ENCODE assay signal across 9 cellular contexts in genomic region chr21:41926068-41926806, GRCh38. TPM values are rescaled to one million over a fixed set of nuclear protein-coding genes. Genes with fewer than 3 reads are reported as not detected.
A peak's percentile ranks its signal among the peaks of the same experiment; 100 is the strongest.
DNase-seq lines count a peak whose midpoint lies in the region; ATAC-seq and TF ChIP-seq lines count a peak whose summit lies in the region.
"Had no signal": no experiment of that assay in that cellular context is flagged by ENCODE, and none has a peak within 500 bp of the region (broad histone marks: within the 10 kb centered on the region; RNA-seq: fewer than 3 reads in every experiment).

No MANE protein-coding gene starts in this region.

- H3K36me3 Mint-ChIP-seq in activated CD4-positive, alpha-beta T cell treated with anti-CD3 and anti-CD28 coated beads, Interleukin-2, amount 10 ng/mL, durations not matched to agents 24 days and 14 days (ENCODE audit: low read depth) = peaks cover 2% of the 10 kb centered on the region
- no peaks in the 10 kb centered on the region for H3K36me3 Mint-ChIP-seq in endodermal cell (ENCODE audit: low read depth)

- peaks cover 53% of the 10 kb centered on the region for H3K4me1 Mint-ChIP-seq in activated CD4-positive, alpha-beta T cell treated with anti-CD3 and anti-CD28 coated beads, Interleukin-2, amount 10 ng/mL, durations not matched to agents 24 days and 14 days
- H3K4me1 Mint-ChIP-seq in endodermal cell = peaks cover 26% of the 10 kb centered on the region

- H3K27me3 ChIP-seq in HUES64 (ENCODE audit: insufficient read depth, low read length) = no peaks in the 10 kb centered on the region
- no peaks in the 10 kb centered on the region for H3K27me3 ChIP-seq in endodermal cell (ENCODE audit: control insufficient read depth, insufficient read depth, low read length, poor library complexity, severe bottlenecking)
- no peaks in the 10 kb centered on the region for H3K27me3 ChIP-seq in mucosa of rectum (ENCODE audit: control insufficient read depth in 2 of 2, insufficient read depth in 2 of 2, low read length in 2 of 2)

- H3K27me3 Mint-ChIP-seq in activated CD4-positive, alpha-beta T cell treated with anti-CD3 and anti-CD28 coated beads, Interleukin-2, amount 10 ng/mL, durations not matched to agents 24 days and 14 days = no peaks in the 10 kb centered on the region
- H3K27me3 Mint-ChIP-seq in endodermal cell (ENCODE audit: insufficient read depth) = no peaks in the 10 kb centered on the region

- H3K27ac Mint-ChIP-seq in activated CD4-positive, alpha-beta T cell treated with anti-CD3 and anti-CD28 coated beads, Interleukin-2, amount 10 ng/mL, durations not matched to agents 24 days and 14 days = peak overlapping the region; percentile 96
- peak overlapping the region; percentile 91 for H3K27ac Mint-ChIP-seq in endodermal cell

- no peak for ATAC-seq in HG03469 (IDR thresholded peaks at IDR 0.05; ENCODE audit: unreplicated experiment)
- ATAC-seq: HCT116 had no signal

- H3K9ac ChIP-seq in HUES64 (ENCODE audit: low read depth, low read length) (peak overlapping the region; percentile 46), endodermal cell (ENCODE audit: extremely low read depth, low read length, poor library complexity, severe bottlenecking) (no peak overlapping the region), mucosa of rectum (ENCODE audit: low read depth in 1 of 2, low read length in 2 of 2) (peak overlapping the region; percentile 83)

- no peaks in the 10 kb centered on the region for H3K36me3 ChIP-seq in HUES64 (ENCODE audit: insufficient read depth, low read length)
- no peaks in the 10 kb centered on the region for H3K36me3 ChIP-seq in endodermal cell (ENCODE audit: control insufficient read depth, insufficient read depth, low read length)
- H3K36me3 ChIP-seq in mucosa of rectum (ENCODE audit: control insufficient read depth in 2 of 2, insufficient read depth in 2 of 2, low read length in 2 of 2) = no peaks in the 10 kb centered on the region
- no peaks in the 10 kb centered on the region for H3K36me3 ChIP-seq in urinary bladder (ENCODE audit: insufficient read depth)

- no peaks in the 10 kb centered on the region for H3K9me3 ChIP-seq in HUES64 (ENCODE audit: insufficient read depth, low read depth, low read length)
- no peaks in the 10 kb centered on the region for H3K9me3 ChIP-seq in endodermal cell (ENCODE audit: control insufficient read depth, low read length)
- H3K9me3 ChIP-seq in mucosa of rectum (ENCODE audit: control insufficient read depth in 2 of 2, low read length in 2 of 2) = no peaks in the 10 kb centered on the region

- DNase-seq in AG08395 (ENCODE audit: low spot score) (peak; percentile 74), endodermal cell (peak; percentile 68)
- DNase-seq in activated CD4-positive, alpha-beta T cell treated with anti-CD3 and anti-CD28 coated beads, Interleukin-2, amount 10 ng/mL, durations not matched to agents 24 days and 14 days = peak; percentile 84

- in situ Hi-C loops in GM18951 (cut with MboI; ENCODE audit: low sequenced_read_pairs, unreplicated experiment) = no loop called here

- WGBS in HUES64 = 46% methylated on average over 12 of the region's 12 CpGs
- 58 to 64% methylated on average over 7 to 12 of the region's 12 CpGs for WGBS in endodermal cell (ENCODE audit: insufficient coverage in 1 of 2, insufficient read length in 1 of 2), 2 experiments
- WGBS in urinary bladder = 46% methylated on average over 12 of the region's 12 CpGs

- peak; percentile 43 for TF ChIP-seq POLR2A in GM18951 (IDR thresholded peaks at IDR 0.05; ENCODE audit: extremely low read depth, insufficient read depth, insufficient read length)

- no peak for TF ChIP-seq CTCF in endodermal cell (conservative IDR thresholded peaks at IDR 0.05)

- peak overlapping the region; percentile 90 for H3K4me3 Mint-ChIP-seq in activated CD4-positive, alpha-beta T cell treated with anti-CD3 and anti-CD28 coated beads, Interleukin-2, amount 10 ng/mL, durations not matched to agents 24 days and 14 days
- H3K4me3 Mint-ChIP-seq in endodermal cell = peak overlapping the region; percentile 9

- intact Hi-C loops in activated CD4-positive, alpha-beta T cell treated with anti-CD3 and anti-CD28 coated beads, Interleukin-2, amount 10 ng/mL, durations not matched to agents 24 days and 14 days (cut with micrococcal nuclease) = loop anchor here (2.0 kb wide), 3 partner anchors 27 to 77 kb away; partner anchors contain the start of gene PRDM15

- H3K27ac ChIP-seq in HUES64 (ENCODE audit: low read depth, low read length) = peak overlapping the region; percentile 66; the same call in 1 of the 2 replicates
- no peak overlapping the region for H3K27ac ChIP-seq in endodermal cell (ENCODE audit: low read depth, low read length)
- peak overlapping the region; percentile 91 to 92 for H3K27ac ChIP-seq in mucosa of rectum (ENCODE audit: low read depth in 2 of 2, low read length in 2 of 2)
- H3K27ac ChIP-seq in urinary bladder (ENCODE audit: low read depth) = peak overlapping the region; percentile 89

- H3K4me1 ChIP-seq in HUES64 (ENCODE audit: insufficient read depth, low read length) = peaks cover 21% of the 10 kb centered on the region
- peaks cover 14% of the 10 kb centered on the region for H3K4me1 ChIP-seq in endodermal cell (ENCODE audit: control insufficient read depth, insufficient read depth, low read length)
- peaks cover 12 to 18% of the 10 kb centered on the region in 2 donors for H3K4me1 ChIP-seq in mucosa of rectum (ENCODE audit: control insufficient read depth in 2 of 2, insufficient read depth in 2 of 2, low read length in 2 of 2)
- no peaks in the 10 kb centered on the region for H3K4me1 ChIP-seq in urinary bladder (ENCODE audit: insufficient read depth)

- no peaks in the 10 kb centered on the region for H3K9me3 Mint-ChIP-seq in activated CD4-positive, alpha-beta T cell treated with anti-CD3 and anti-CD28 coated beads, Interleukin-2, amount 10 ng/mL, durations not matched to agents 24 days and 14 days
- H3K9me3 Mint-ChIP-seq in endodermal cell = no peaks in the 10 kb centered on the region

- H3K4me3 ChIP-seq in HUES64 (ENCODE audit: low read length) = no peak overlapping the region
- H3K4me3 ChIP-seq in endodermal cell (ENCODE audit: low read length) = peak overlapping the region; percentile 24
- H3K4me3 ChIP-seq in mucosa of rectum (ENCODE audit: low read length in 2 of 2) = peak overlapping the region; percentile 83 to 85
- H3K4me3 ChIP-seq in urinary bladder (ENCODE audit: low read depth, low read length) = peak overlapping the region; percentile 42

RNA-seq across cellular contexts. Expression of gene C2CD2, which starts 27.6 kb away (rescaled TPM):
- polyA plus RNA-seq in HUES64 (2013, experiment 1 of 2) = 6.9 TPM
- 8.1 TPM for polyA plus RNA-seq in HUES64 (2013, experiment 2 of 2)
- 9.3 and 10.6 TPM in 2 replicates for total RNA-seq in activated CD4-positive, alpha-beta T cell treated with anti-CD3 and anti-CD28 coated beads, Interleukin-2, amount 10 ng/mL, durations not matched to agents 24 days and 14 days
- total RNA-seq in endodermal cell = 10 to 100 TPM; 26.3 to 28.7 TPM
- polyA plus RNA-seq in endodermal cell (2013, experiment 1 of 2) = 8.9 TPM
- 7.2 TPM for polyA plus RNA-seq in endodermal cell (2013, experiment 2 of 2)
- 24.3 TPM for total RNA-seq in urinary bladder
- polyA plus RNA-seq in urinary bladder = 13.0 TPM

RNA-seq across cellular contexts. Expression of gene PRDM15, which starts 47.1 kb away (rescaled TPM):
- polyA plus RNA-seq in HUES64 (2013, experiment 1 of 2) = 6.0 TPM
- polyA plus RNA-seq in HUES64 (2013, experiment 2 of 2) = 5.8 TPM
- total RNA-seq in activated CD4-positive, alpha-beta T cell treated with anti-CD3 and anti-CD28 coated beads, Interleukin-2, amount 10 ng/mL, durations not matched to agents 24 days and 14 days = 18.6 and 19.1 TPM in 2 replicates
- total RNA-seq in endodermal cell (10 to 100 TPM in 1 of 2 donors, 1 to 10 TPM in 1; 8.8 to 10.1 TPM), urinary bladder (4.5 TPM)
- polyA plus RNA-seq in endodermal cell (2013, experiment 1 of 2) = 8.4 TPM
- polyA plus RNA-seq in endodermal cell (2013, experiment 2 of 2) = 10.4 TPM
- polyA plus RNA-seq in urinary bladder = 3.2 TPM
